Comparison of ENCODE assay signal across 7 cellular contexts in the genomic region with DNA sequence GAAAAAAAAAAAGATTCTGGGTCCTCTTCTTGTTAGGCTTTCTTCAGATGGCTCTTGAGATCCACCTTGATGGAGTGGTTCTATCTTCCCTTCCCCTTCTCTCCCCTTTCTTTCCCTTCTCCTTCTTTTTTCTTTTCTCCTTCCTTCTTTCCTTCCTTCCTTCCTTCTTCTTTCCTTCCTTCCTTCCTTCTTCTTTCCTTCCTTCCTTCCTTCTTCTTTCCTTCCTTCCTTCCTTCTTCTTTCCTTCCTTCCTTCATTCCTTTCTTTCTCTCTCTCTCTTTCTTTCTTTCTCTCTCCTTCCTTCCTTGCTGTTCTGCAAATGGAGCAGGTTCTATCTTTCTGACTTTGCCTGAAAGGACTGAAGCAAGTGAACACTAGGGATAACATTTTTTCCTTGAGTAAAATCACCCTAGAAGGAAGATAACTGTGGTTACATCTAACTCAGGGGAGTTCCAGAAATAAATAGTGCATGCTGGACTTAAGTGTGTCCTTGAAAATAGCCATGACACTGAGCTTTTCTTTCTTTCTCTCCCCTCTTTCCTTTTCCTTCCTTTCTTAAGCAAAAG.
"Had no signal": no experiment of that assay in that cellular context is flagged by ENCODE, and none has a peak within 500 bp of the region (broad histone marks: within the 10 kb centered on the region; RNA-seq: fewer than 3 reads in every experiment).

No MANE protein-coding gene starts in this region.

- FAIRE-seq: HTR-8/SVneo had no signal

- H3K9me3 ChIP-seq: HAP-1 had no signal

- DNase-seq: GM23248, GOT3, H7, KG1 had no signal

- H3K4me3 ChIP-seq: GM23248, HAP-1 had no signal

- ATAC-seq: HCT116 had no signal

- H3K27ac ChIP-seq: GM23248 had no signal

- H3K9ac ChIP-seq: GM23248 had no signal

- H2AFZ ChIP-seq: GM23248 had no signal

- H3K36me3 ChIP-seq: HAP-1 had no signal
